23 cellular contexts compared by ENCODE assay signal in the genomic region with DNA sequence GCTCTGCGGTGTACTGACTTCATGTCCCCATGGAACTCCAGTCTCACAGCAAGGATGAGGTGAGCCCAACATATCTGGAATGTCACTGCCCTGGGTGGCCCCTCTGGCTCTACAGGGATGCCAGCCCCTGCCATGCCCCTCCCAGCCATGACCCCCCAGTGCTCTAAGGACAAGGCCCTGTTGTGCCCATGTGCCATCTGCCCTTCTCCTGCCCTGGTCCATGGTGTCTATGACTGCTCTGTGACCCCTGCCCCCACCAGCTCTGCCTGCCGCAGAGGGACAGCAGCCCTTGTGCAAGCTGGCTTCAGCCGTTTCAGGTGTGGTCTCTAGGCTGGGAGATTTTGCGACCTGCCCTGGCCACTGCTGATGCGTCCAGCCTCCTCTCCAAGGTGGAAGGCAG. TPM values are rescaled to one million over a fixed set of nuclear protein-coding genes. Genes with fewer than 3 reads are reported as not detected.
DNase-seq lines count a peak whose midpoint lies in the region; ATAC-seq, FAIRE-seq and TF ChIP-seq lines count a peak whose summit lies in the region.
"Had no signal": no experiment of that assay in that cellular context is flagged by ENCODE, and none has a peak within 500 bp of the region (broad histone marks: within the 10 kb centered on the region; RNA-seq: fewer than 3 reads in every experiment).

No MANE protein-coding gene starts in this region.

- H3K4me3 ChIP-seq in H1 (ENCODE audit: extremely low read depth in 1 of 4, insufficient read depth in 2 of 4, low read depth in 3 of 4, low read length in 4 of 4) = no peak overlapping the region
- no peak overlapping the region for H3K4me3 ChIP-seq in pancreas
- H3K4me3 ChIP-seq in upper lobe of left lung = no peak overlapping the region
- H3K4me3 ChIP-seq: colonic mucosa, gastrocnemius medialis had no signal

- H3K79me1 ChIP-seq in H1 (ENCODE audit: low read depth, low read length) = no peaks in the 10 kb centered on the region

- H3K23ac ChIP-seq in H1 (ENCODE audit: insufficient read length) = no peak overlapping the region

- POLR2A ChIA-PET in H1 (lab: Charles Lee; ENCODE audit: partially characterized antibody) = no interaction called here

- 0 out of 2 replicates have a peak overlapping the region, but pooled peaks have one; percentile 72 for H2BK15ac ChIP-seq in H1 (ENCODE audit: low read length)

- FAIRE-seq in H1 (lab: Jason Lieb, UNC) (no peak), pancreas (lab: Jason Lieb, UNC) (no peak)

- H2BK20ac ChIP-seq in H1 (ENCODE audit: low read length) = no peak overlapping the region

- H4K20me1 ChIP-seq in H1 (replicated peaks in 1 of 2; ENCODE audit: control insufficient read depth in 1 of 2, insufficient read depth in 2 of 2, low read length in 2 of 2) = no peaks in the 10 kb centered on the region

- H3K4me1 ChIP-seq in H1 (replicated peaks in 1 of 4; ENCODE audit: control insufficient read depth in 3 of 4, insufficient read depth in 4 of 4, low read length in 3 of 4) = peaks cover 8 to 18% (median 13%) of the 10 kb centered on the region in 4 experiments; a peak in 6 of 7 replicates
- H3K4me1 ChIP-seq in pancreas = peaks cover 27 to 51% (median 34%) of the 10 kb centered on the region in 3 donors
- peaks cover 54 to 63% (median 57%) of the 10 kb centered on the region in 4 donors for H3K4me1 ChIP-seq in upper lobe of left lung
- H3K4me1 ChIP-seq: colonic mucosa had no signal

- H2AFZ ChIP-seq in H1 (ENCODE audit: low read length) = no peak overlapping the region

- WGBS in H1 (ENCODE audit: extremely low coverage in 1 of 2, insufficient coverage in 1 of 2, insufficient read length in 1 of 2, insufficient replicate concordance in 2 of 2, low coverage in 1 of 2, low lambda C conversion rate in 2 of 2, missing lambda C conversion rate in 1 of 2), 2 experiments = 83% methylated on average over 5 of the region's 5 CpGs; no CpG with 5 or more reads in 1 of the 2 experiments
- 93 to 98% methylated on average over 5 of the region's 5 CpGs for WGBS in pancreas, 2 donors
- 98 to 100% methylated on average over 2 to 5 of the region's 5 CpGs for WGBS in upper lobe of left lung, 2 donors

- TF ChIP-seq CTCF in VCaP (conservative IDR thresholded peaks at IDR 0.05) (no peak), H1 (IDR thresholded peaks at IDR 0.05; ENCODE audit: control extremely low read depth in 1 of 3, insufficient read depth in 1 of 3, low read depth in 1 of 3, low read length in 3 of 3) (no peak), pancreas (IDR thresholded peaks at IDR 0.05) (no peak), upper lobe of left lung (IDR thresholded peaks at IDR 0.05) (no peak), GM13976 (IDR thresholded peaks at IDR 0.05; ENCODE audit: borderline replicate concordance, control extremely low read depth, extremely low read depth, insufficient read depth, missing control alignments) (no peak)

- H3K56ac ChIP-seq in H1 (replicated peaks; ENCODE audit: insufficient read length, low read depth, low read length) = no peak overlapping the region

- no peak overlapping the region for H4K91ac ChIP-seq in H1 (replicated peaks; ENCODE audit: insufficient read length, low read length)

- no peak overlapping the region for H3K18ac ChIP-seq in H1 (ENCODE audit: extremely low read depth, low read length)

- H3K36me3 ChIP-seq in H1 (ENCODE audit: control insufficient read depth in 2 of 4, insufficient read depth in 4 of 4, low read length in 3 of 4) (no peaks in the 10 kb centered on the region), pancreas (peaks cover 0 to 4% (median 0%) of the 10 kb centered on the region in 3 donors), upper lobe of left lung (peaks cover 0 to 8% (median 3%) of the 10 kb centered on the region in 4 donors)
- H3K36me3 ChIP-seq: brain microvascular endothelial cell, colonic mucosa had no signal

- H2BK120ac ChIP-seq in H1 (replicated peaks; ENCODE audit: low read depth, low read length) = no peak overlapping the region

- H2BK12ac ChIP-seq in H1 (ENCODE audit: low read depth, low read length) = peak overlapping the region; percentile 81; the same call in 1 of the 2 replicates

- H3K14ac ChIP-seq in H1 (ENCODE audit: insufficient read length) = no peak overlapping the region

- ATAC-seq in pancreas (no peak), upper lobe of left lung (ENCODE audit: low FRiP score in 2 of 2) (no peak)
- ATAC-seq: activated naive CD8-positive, alpha-beta T cell treated with anti-CD3 and anti-CD28 coated beads, Interleukin-2, amount 50 U/mL, for 24 hours; gastrocnemius medialis; WTC11 had no signal

- H3K27me3 ChIP-seq in H1 (replicated peaks in 1 of 4; ENCODE audit: control insufficient read depth in 3 of 4, extremely low read depth in 1 of 4, insufficient read depth in 3 of 4, low read length in 3 of 4) (no peaks in the 10 kb centered on the region), pancreas (no peaks in the 10 kb centered on the region), upper lobe of left lung (no peaks in the 10 kb centered on the region)
- H3K27me3 ChIP-seq: brain microvascular endothelial cell, colonic mucosa, gastrocnemius medialis had no signal

- H3K4ac ChIP-seq in H1 (replicated peaks; ENCODE audit: insufficient read length, low read depth, low read length) = peak overlapping the region; percentile 63

- TF ChIP-seq RAD21 in H1 (IDR thresholded peaks at IDR 0.05 in 1 of 2, conservative IDR thresholded peaks at IDR 0.05 in 1 of 2; ENCODE audit: low read depth in 2 of 2, low read length in 2 of 2) = no peak

- CTCF ChIA-PET in H1 (lab: Charles Lee; ENCODE audit: partially characterized antibody) = interaction anchor here (0.6 to 3.3 kb wide), 11 partner anchors 16 to 168 kb away, joined by 3 to 13 read pairs (median 4); no protein-coding TSS in a partner anchor

- H3K27ac ChIP-seq in VCaP = peak overlapping the region; percentile 77
- no peak overlapping the region for H3K27ac ChIP-seq in H1 (ENCODE audit: low read depth, low read length)
- peak overlapping the region in 3 of 4 donors; percentile 76 to 89 (median 80) for H3K27ac ChIP-seq in pancreas
- H3K27ac ChIP-seq in upper lobe of left lung = peak overlapping the region; percentile 31 to 84 (median 76)
- H3K27ac ChIP-seq: brain microvascular endothelial cell, colonic mucosa, gastrocnemius medialis had no signal

- no peak overlapping the region for H4K8ac ChIP-seq in H1 (ENCODE audit: extremely low read depth, insufficient read depth, low read length)

- H3K9me3 ChIP-seq in H1 (ENCODE audit: insufficient read depth in 2 of 2, low read depth in 1 of 2, low read length in 1 of 2) (no peaks in the 10 kb centered on the region), pancreas (no peaks in the 10 kb centered on the region), upper lobe of left lung (no peaks in the 10 kb centered on the region)
- H3K9me3 ChIP-seq: colonic mucosa, gastrocnemius medialis had no signal

- no peaks in the 10 kb centered on the region for H3K23me2 ChIP-seq in H1 (ENCODE audit: low read depth, low read length)

- DNase-seq in H1 (ENCODE audit: low read depth in 1 of 2, low spot score in 2 of 2) (no peak), pancreas (no peak), upper lobe of left lung (no peak), NCI-H2081 treated with DMSO at 0.1 percent for 48 hours (lab: John Stamatoyannopoulos, UW) (no peak), OCI-M1 (lab: John Stamatoyannopoulos, UW) (no peak), GM13976 (ENCODE audit: low spot score) (no peak)
- DNase-seq: activated CD4-positive, alpha-beta T cell treated with anti-CD3 and anti-CD28 coated beads, Interleukin-2, amount 50 U/mL, for 1 hour; activated gamma-delta T cell; activated naive CD8-positive, alpha-beta T cell treated with anti-CD3 and anti-CD28 coated beads, Interleukin-2, amount 50 U/mL, for 24 hours; brain microvascular endothelial cell; CD4-positive, CD25-positive, alpha-beta regulatory T cell; colonic mucosa; EL; HCEC 1CT; NCI-H1048; NCI-H187 treated with DMSO at 0.1 percent for 48 hours; NCI-H2227 treated with DMSO at 0.1 percent for 48 hours; NCI-H69; RPMI8226; stimulated activated CD8-positive, alpha-beta memory T cell treated with anti-CD3 and anti-CD28 coated beads, Interleukin-4, amount 100 ng/mL, for 48 hours had no signal

- H3K9ac ChIP-seq in H1 (replicated peaks in 1 of 4; ENCODE audit: extremely low read depth in 1 of 4, low read depth in 3 of 4, low read length in 3 of 4) = no peak overlapping the region

- intact Hi-C loops in pancreas (cut with DNase I) = no loop called here

- in situ Hi-C loops in GM13976 (cut with MboI; ENCODE audit: low sequenced_read_pairs, unreplicated experiment) = no loop called here

- TF ChIP-seq POLR2A in H1 (IDR thresholded peaks at IDR 0.05; ENCODE audit: control extremely low read depth in 1 of 2, low read depth in 2 of 2, low read length in 2 of 2) (no peak), upper lobe of left lung (IDR thresholded peaks at IDR 0.05) (no peak)

- no peak overlapping the region for H4K5ac ChIP-seq in H1 (ENCODE audit: insufficient read length, low read depth, low read length)

- no peaks in the 10 kb centered on the region for H3K79me2 ChIP-seq in H1 (ENCODE audit: control insufficient read depth in 1 of 2, insufficient read depth in 2 of 2, low read length in 2 of 2)

- H3K4me2 ChIP-seq in H1 (ENCODE audit: insufficient read depth in 1 of 2, low read depth in 2 of 2, low read length in 2 of 2) = no peak overlapping the region

- TF ChIP-seq EP300 in H1 (IDR thresholded peaks at IDR 0.05; ENCODE audit: borderline replicate concordance in 1 of 2, low read depth in 2 of 2, low read length in 2 of 2) (no peak), upper lobe of left lung (IDR thresholded peaks at IDR 0.05) (no peak)

- H2AK5ac ChIP-seq in H1 (ENCODE audit: low read depth, low read length) = peak overlapping the region; percentile 97

- no peak overlapping the region; the same call in 1 of the 2 replicates for H2BK5ac ChIP-seq in H1 (ENCODE audit: low read depth, low read length)

RNA-seq across cellular contexts. Expression of gene TK2, which starts 40.3 kb away (rescaled TPM):
- 3.6 and 4.5 TPM in 2 replicates for total RNA-seq in H1 (2021; fragmentation: NEBNext Ultra II Directional; extraction: Animal tissue kit (Norgen Biotek cat#: 25700))
- polyA plus RNA-seq in H1 (2011; rRNA removed) (2.7 and 3.2 TPM in 2 replicates), pancreas (10 to 100 TPM; 13.9 to 17.4 TPM)
- polyA plus RNA-seq in H1 (2011; cell fraction: cytosol; rRNA removed) = 4.6 TPM
- polyA plus RNA-seq in H1 (2011; cell fraction: nucleus; rRNA removed) = 8.7 TPM
- polyA plus RNA-seq in H1 (2012, experiment 1 of 2) = 3.2 to 4.4 TPM (median 3.8 TPM) in 4 replicates
- polyA plus RNA-seq in H1 (2012, experiment 2 of 2) = 1.6 TPM
- 3.4 TPM for polyA plus RNA-seq in H1 (2013, experiment 1 of 2)
- 2.4 TPM for polyA plus RNA-seq in H1 (2013, experiment 2 of 2)
- 7.1 and 12.2 TPM in 2 replicates for polyA minus RNA-seq in H1 (2011; rRNA and poly(A)+ RNA removed)
- polyA minus RNA-seq in H1 (2011; cell fraction: cytosol; rRNA and poly(A)+ RNA removed) = 5.1 TPM
- 5.9 TPM for polyA minus RNA-seq in H1 (2011; cell fraction: nucleus; rRNA and poly(A)+ RNA removed)
- total RNA-seq in pancreas (10 to 100 TPM; 16.7 to 22.9 (median 21.6) TPM), upper lobe of left lung (10 to 100 TPM; 28.2 to 54.0 (median 36.6) TPM)

RNA-seq across cellular contexts. Expression of gene CKLF, which starts 42.8 kb away (rescaled TPM):
- total RNA-seq in H1 (2021; fragmentation: NEBNext Ultra II Directional; extraction: Animal tissue kit (Norgen Biotek cat#: 25700)) = 18.9 and 21.1 TPM in 2 replicates
- polyA plus RNA-seq in H1 (2011; rRNA removed) = 61.2 and 63.5 TPM in 2 replicates
- polyA plus RNA-seq in H1 (2011; cell fraction: cytosol; rRNA removed) = 50.5 TPM
- 34.6 TPM for polyA plus RNA-seq in H1 (2011; cell fraction: nucleus; rRNA removed)
- polyA plus RNA-seq in H1 (2012, experiment 1 of 2) = 15.6 to 41.5 TPM (median 33.8 TPM) in 4 replicates
- polyA plus RNA-seq in H1 (2012, experiment 2 of 2) = 29.6 TPM
- 40.3 TPM for polyA plus RNA-seq in H1 (2013, experiment 1 of 2)
- polyA plus RNA-seq in H1 (2013, experiment 2 of 2) = 40.7 TPM
- 10.2 and 11.5 TPM in 2 replicates for polyA minus RNA-seq in H1 (2011; rRNA and poly(A)+ RNA removed)
- polyA minus RNA-seq in H1 (2011; cell fraction: cytosol; rRNA and poly(A)+ RNA removed) = 13.5 TPM
- 9.7 TPM for polyA minus RNA-seq in H1 (2011; cell fraction: nucleus; rRNA and poly(A)+ RNA removed)
- total RNA-seq in pancreas = 10 to 100 TPM in 3 of 6 donors, 1 to 10 TPM in 3; 5.9 to 26.1 (median 8.3) TPM
- polyA plus RNA-seq in pancreas = 10 to 100 TPM; 11.9 to 24.9 TPM
- total RNA-seq in upper lobe of left lung = 10 to 100 TPM; 18.2 to 71.7 (median 47.4) TPM

RNA-seq across cellular contexts. Expression of gene CMTM1, which starts 56.7 kb away (rescaled TPM):
- total RNA-seq in H1 (2021; fragmentation: NEBNext Ultra II Directional; extraction: Animal tissue kit (Norgen Biotek cat#: 25700)) = 1.9 and 2.0 TPM in 2 replicates
- 1.2 and 1.7 TPM in 2 replicates for polyA plus RNA-seq in H1 (2011; rRNA removed)
- polyA plus RNA-seq in H1 (2011; cell fraction: cytosol; rRNA removed) = 1.1 TPM
- 2.4 TPM for polyA plus RNA-seq in H1 (2011; cell fraction: nucleus; rRNA removed)
- polyA plus RNA-seq in H1 (2012, experiment 1 of 2) = 0.58 to 2.6 TPM (median 1.4 TPM) in 4 replicates
- polyA plus RNA-seq in H1 (2012, experiment 2 of 2) = not detected
- polyA plus RNA-seq in H1 (2013, experiment 1 of 2) = 2.3 TPM
- polyA plus RNA-seq in H1 (2013, experiment 2 of 2) = 1.3 TPM
- 0.63 and 0.85 TPM in 2 replicates for polyA minus RNA-seq in H1 (2011; rRNA and poly(A)+ RNA removed)
- polyA minus RNA-seq in H1 (2011; cell fraction: cytosol; rRNA and poly(A)+ RNA removed) = 1.6 TPM
- 4.6 TPM for polyA minus RNA-seq in H1 (2011; cell fraction: nucleus; rRNA and poly(A)+ RNA removed)
- 1 to 10 TPM in 3 of 6 donors, under 1 TPM in 3; 0.65 to 3.9 (median 1.5) TPM for total RNA-seq in pancreas
- polyA plus RNA-seq in pancreas = under 1 TPM; 0.28 to 0.46 TPM
- 1 to 10 TPM in 2 of 6 donors, under 1 TPM in 2, not detected in 2; 0.61 to 9.5 (median 2.6) TPM for total RNA-seq in upper lobe of left lung
